ENCODE assay signal across 14 cellular contexts in the genomic region with DNA sequence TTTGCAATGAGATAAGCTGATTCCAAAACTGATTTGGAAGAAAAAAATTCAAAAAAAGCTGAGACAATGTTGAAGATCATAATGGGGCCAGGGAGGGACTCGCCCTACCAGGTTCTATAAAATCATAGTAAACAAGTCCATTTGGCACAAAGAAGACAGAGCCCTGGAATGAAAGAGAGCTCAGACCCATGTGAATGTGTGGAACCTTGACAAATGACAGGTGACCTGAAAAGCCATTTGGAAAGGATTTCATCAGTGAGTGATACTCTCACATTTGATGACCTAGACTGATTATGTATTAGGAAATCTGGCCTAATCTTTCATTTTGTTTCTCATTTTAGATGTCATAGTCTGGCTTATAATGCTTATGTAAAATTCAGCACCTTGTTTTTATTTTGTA. TPM values are rescaled to one million over a fixed set of nuclear protein-coding genes. Genes with fewer than 3 reads are reported as not detected.
A peak's percentile ranks its signal among the peaks of the same experiment; 100 is the strongest.
DNase-seq lines count a peak whose midpoint lies in the region; ATAC-seq and TF ChIP-seq lines count a peak whose summit lies in the region.
"Had no signal": no experiment of that assay in that cellular context is flagged by ENCODE, and none has a peak within 500 bp of the region (broad histone marks: within the 10 kb centered on the region; RNA-seq: fewer than 3 reads in every experiment).

No MANE protein-coding gene starts in this region.

- H3K36me3 Mint-ChIP-seq in activated CD4-positive, alpha-beta memory T cell treated with anti-CD3 and anti-CD28 coated beads for 36 hours: peaks cover 71% of the 10 kb centered on the region
- peaks cover 89% of the 10 kb centered on the region for H3K36me3 Mint-ChIP-seq in activated CD4-positive, alpha-beta memory T cell treated with anti-CD3 and anti-CD28 coated beads, Interleukin-2, amount 10 ng/mL, durations not matched to agents 7 days and 5 days (ENCODE audit: low read depth)
- H3K36me3 Mint-ChIP-seq in natural killer cell: peaks cover 54% of the 10 kb centered on the region
- H3K36me3 Mint-ChIP-seq in natural killer cell treated with Interleukin-12 subunit alpha and Interleukin-12 subunit beta and Interleukin-15 and Interleukin-18, amount 100 ng/mL, for 72 hours: peaks cover 51% of the 10 kb centered on the region

- peaks cover 0 to 45% (median 10%) of the 10 kb centered on the region in 4 donors for H3K4me1 ChIP-seq in right lobe of liver
- H3K4me1 ChIP-seq in testis: peaks cover 4% of the 10 kb centered on the region
- H3K4me1 ChIP-seq: BLaER1, Caco-2, HAP-1 had no signal

- H3K4me3 Mint-ChIP-seq in activated CD4-positive, alpha-beta memory T cell treated with anti-CD3 and anti-CD28 coated beads for 36 hours: no peak overlapping the region
- H3K4me3 Mint-ChIP-seq in activated CD4-positive, alpha-beta memory T cell treated with anti-CD3 and anti-CD28 coated beads, Interleukin-2, amount 10 ng/mL, durations not matched to agents 7 days and 5 days: no peak overlapping the region
- H3K4me3 Mint-ChIP-seq in natural killer cell: no peak overlapping the region
- H3K4me3 Mint-ChIP-seq in natural killer cell treated with Interleukin-12 subunit alpha and Interleukin-12 subunit beta and Interleukin-15 and Interleukin-18, amount 100 ng/mL, for 72 hours: no peak overlapping the region
- H3K4me3 Mint-ChIP-seq: CD8-positive, alpha-beta memory T cell had no signal

- H3K9me3 ChIP-seq in right lobe of liver: no peaks in the 10 kb centered on the region
- H3K9me3 ChIP-seq in testis: no peaks in the 10 kb centered on the region
- H3K9me3 ChIP-seq: BLaER1, Caco-2, HAP-1 had no signal

- no peaks in the 10 kb centered on the region for H3K9me3 Mint-ChIP-seq in activated CD4-positive, alpha-beta memory T cell treated with anti-CD3 and anti-CD28 coated beads for 36 hours
- H3K9me3 Mint-ChIP-seq in activated CD4-positive, alpha-beta memory T cell treated with anti-CD3 and anti-CD28 coated beads, Interleukin-2, amount 10 ng/mL, durations not matched to agents 7 days and 5 days: no peaks in the 10 kb centered on the region
- no peaks in the 10 kb centered on the region for H3K9me3 Mint-ChIP-seq in natural killer cell
- no peaks in the 10 kb centered on the region for H3K9me3 Mint-ChIP-seq in natural killer cell treated with Interleukin-12 subunit alpha and Interleukin-12 subunit beta and Interleukin-15 and Interleukin-18, amount 100 ng/mL, for 72 hours
- H3K9me3 Mint-ChIP-seq: CD8-positive, alpha-beta memory T cell had no signal

- no peak overlapping the region for H3K4me3 ChIP-seq in right lobe of liver
- no peak overlapping the region for H3K4me3 ChIP-seq in testis
- H3K4me3 ChIP-seq: BLaER1, HAP-1 had no signal

- no peak for TF ChIP-seq CTCF in natural killer cell (IDR thresholded peaks at IDR 0.05)
- no peak for TF ChIP-seq CTCF in right lobe of liver (IDR thresholded peaks at IDR 0.05)
- TF ChIP-seq CTCF in testis (IDR thresholded peaks at IDR 0.05): no peak

- TF ChIP-seq POLR2A in right lobe of liver (IDR thresholded peaks at IDR 0.05) (no peak), testis (IDR thresholded peaks at IDR 0.05) (no peak)

- H3K36me3 ChIP-seq in right lobe of liver: peaks cover 16 to 95% (median 73%) of the 10 kb centered on the region in 4 donors
- H3K36me3 ChIP-seq in testis (ENCODE audit: low read depth, missing control alignments): peaks cover 5% of the 10 kb centered on the region

- POLR2A ChIA-PET in activated CD4-positive, alpha-beta memory T cell treated with anti-CD3 and anti-CD28 coated beads for 36 hours (lab: Charles Lee): no interaction called here
- POLR2A ChIA-PET in activated CD4-positive, alpha-beta memory T cell treated with anti-CD3 and anti-CD28 coated beads, Interleukin-2, amount 10 ng/mL, durations not matched to agents 7 days and 5 days (lab: Charles Lee): interaction anchor here (1.2 kb wide), 1 partner anchor 9 kb away, joined by 4 read pairs; no protein-coding TSS in a partner anchor

- DNase-seq in activated CD4-positive, alpha-beta memory T cell treated with anti-CD3 and anti-CD28 coated beads for 36 hours: no peak
- DNase-seq in activated CD4-positive, alpha-beta memory T cell treated with anti-CD3 and anti-CD28 coated beads, Interleukin-2, amount 10 ng/mL, durations not matched to agents 7 days and 5 days: no peak
- DNase-seq in natural killer cell (no peak), right lobe of liver (no peak), GDM1 (lab: John Stamatoyannopoulos, UW) (no peak), testis (no peak)
- DNase-seq in natural killer cell treated with Interleukin-12 subunit alpha and Interleukin-12 subunit beta and Interleukin-15 and Interleukin-18, amount 100 ng/mL, for 72 hours (ENCODE audit: low spot score): no peak
- DNase-seq: Caco-2; CD8-positive, alpha-beta memory T cell; DND-41; GF-D8 had no signal

- CTCF ChIA-PET in activated CD4-positive, alpha-beta memory T cell treated with anti-CD3 and anti-CD28 coated beads for 36 hours (lab: Charles Lee): interaction anchor here (0.6 to 1.0 kb wide), 2 partner anchors 9 to 557 kb away, joined by 3 to 4 read pairs; no protein-coding TSS in a partner anchor
- CTCF ChIA-PET in activated CD4-positive, alpha-beta memory T cell treated with anti-CD3 and anti-CD28 coated beads, Interleukin-2, amount 10 ng/mL, durations not matched to agents 7 days and 5 days (lab: Charles Lee): interaction anchor here (1.2 kb wide), 1 partner anchor 239 kb away, joined by 3 read pairs; the partner anchor contains the start of gene ENDOG

- WGBS in right lobe of liver (ENCODE audit: insufficient coverage, low coverage, low lambda C conversion rate, missing lambda C conversion rate): 50% methylated on average over 1 of the region's 1 CpG
- 95 to 96% methylated on average over 1 of the region's 1 CpG for WGBS in testis, 2 donors

- peak overlapping the region; percentile 8 for H3K27ac Mint-ChIP-seq in activated CD4-positive, alpha-beta memory T cell treated with anti-CD3 and anti-CD28 coated beads for 36 hours
- H3K27ac Mint-ChIP-seq in activated CD4-positive, alpha-beta memory T cell treated with anti-CD3 and anti-CD28 coated beads, Interleukin-2, amount 10 ng/mL, durations not matched to agents 7 days and 5 days: no peak overlapping the region
- peak overlapping the region; percentile 57 to 60 for H3K27ac Mint-ChIP-seq in natural killer cell
- no peak overlapping the region for H3K27ac Mint-ChIP-seq in natural killer cell treated with Interleukin-12 subunit alpha and Interleukin-12 subunit beta and Interleukin-15 and Interleukin-18, amount 100 ng/mL, for 72 hours

- no peaks in the 10 kb centered on the region for H3K27me3 Mint-ChIP-seq in activated CD4-positive, alpha-beta memory T cell treated with anti-CD3 and anti-CD28 coated beads for 36 hours
- H3K27me3 Mint-ChIP-seq in activated CD4-positive, alpha-beta memory T cell treated with anti-CD3 and anti-CD28 coated beads, Interleukin-2, amount 10 ng/mL, durations not matched to agents 7 days and 5 days: no peaks in the 10 kb centered on the region
- no peaks in the 10 kb centered on the region for H3K27me3 Mint-ChIP-seq in natural killer cell (ENCODE audit: low read depth in 2 of 2)
- no peaks in the 10 kb centered on the region for H3K27me3 Mint-ChIP-seq in natural killer cell treated with Interleukin-12 subunit alpha and Interleukin-12 subunit beta and Interleukin-15 and Interleukin-18, amount 100 ng/mL, for 72 hours

- ATAC-seq in natural killer cell (no peak), right lobe of liver (peak in 3 of 4 donors; percentile 10 to 61 (median 51))
- ATAC-seq in natural killer cell treated with Interleukin-12 subunit alpha and Interleukin-12 subunit beta and Interleukin-15 and Interleukin-18, amount 100 ng/mL, for 72 hours: no peak

- intact Hi-C loops in activated CD4-positive, alpha-beta memory T cell treated with anti-CD3 and anti-CD28 coated beads for 36 hours (cut with micrococcal nuclease): no loop called here
- intact Hi-C loops in natural killer cell (cut with micrococcal nuclease) (no loop called here), right lobe of liver (cut with DNase I) (no loop called here), testis (cut with DNase I; ENCODE audit: low total_unique reads) (no loop called here)

- H3K27me3 ChIP-seq in right lobe of liver (no peaks in the 10 kb centered on the region), testis (no peaks in the 10 kb centered on the region)
- H3K27me3 ChIP-seq: BLaER1 had no signal

- peaks cover 3% of the 10 kb centered on the region for H3K4me1 Mint-ChIP-seq in activated CD4-positive, alpha-beta memory T cell treated with anti-CD3 and anti-CD28 coated beads for 36 hours (ENCODE audit: low read depth)
- H3K4me1 Mint-ChIP-seq in activated CD4-positive, alpha-beta memory T cell treated with anti-CD3 and anti-CD28 coated beads, Interleukin-2, amount 10 ng/mL, durations not matched to agents 7 days and 5 days: peaks cover 2% of the 10 kb centered on the region
- no peaks in the 10 kb centered on the region for H3K4me1 Mint-ChIP-seq in natural killer cell
- no peaks in the 10 kb centered on the region for H3K4me1 Mint-ChIP-seq in natural killer cell treated with Interleukin-12 subunit alpha and Interleukin-12 subunit beta and Interleukin-15 and Interleukin-18, amount 100 ng/mL, for 72 hours (ENCODE audit: low read depth in 2 of 2)

- H3K27ac ChIP-seq in right lobe of liver (peak overlapping the region in 2 of 3 donors; percentile 35 to 65), testis (no peak overlapping the region)
- H3K27ac ChIP-seq: 22Rv1, BLaER1 had no signal

RNA-seq across cellular contexts. Expression of gene SPTAN1, which starts 26.8 kb away (rescaled TPM):
- total RNA-seq in activated CD4-positive, alpha-beta memory T cell treated with anti-CD3 and anti-CD28 coated beads for 36 hours: 100 to 1,000 TPM; 228 TPM
- 100 to 1,000 TPM; 313 to 321 TPM for total RNA-seq in activated CD4-positive, alpha-beta memory T cell treated with anti-CD3 and anti-CD28 coated beads, Interleukin-2, amount 10 ng/mL, durations not matched to agents 7 days and 5 days
- total RNA-seq in natural killer cell: 100 to 1,000 TPM; 301 to 420 (median 400) TPM
- 100 to 1,000 TPM; 243 to 260 TPM for total RNA-seq in natural killer cell treated with Interleukin-12 subunit alpha and Interleukin-12 subunit beta and Interleukin-15 and Interleukin-18, amount 100 ng/mL, for 72 hours
- 100 to 1,000 TPM in 2 of 6 experiments, 10 to 100 TPM in 4; 74.6 to 141 (median 98.6) TPM for total RNA-seq in right lobe of liver
- 100 to 1,000 TPM; 653 to 665 TPM for total RNA-seq in testis
- polyA plus RNA-seq in testis (ENCODE audit: insufficient read depth, low read depth, low replicate concordance): 299 TPM

Comparison
In these comparisons a context has a peak if more than half of its experiments do, and no peak if none do; other contexts are left out.
1. H3K27ac Mint-ChIP-seq: peak in activated CD4-positive, alpha-beta memory T cell treated with anti-CD3 and anti-CD28 coated beads for 36 hours (single experiment) and natural killer cell (2 of 2); none in activated CD4-positive, alpha-beta memory T cell treated with anti-CD3 and anti-CD28 coated beads, Interleukin-2, amount 10 ng/mL, durations not matched to agents 7 days and 5 days (single experiment) and natural killer cell treated with Interleukin-12 subunit alpha and Interleukin-12 subunit beta and Interleukin-15 and Interleukin-18, amount 100 ng/mL, for 72 hours (0 of 2).
2. ATAC-seq: peak in right lobe of liver (3 of 4); none in natural killer cell (0 of 3) and natural killer cell treated with Interleukin-12 subunit alpha and Interleukin-12 subunit beta and Interleukin-15 and Interleukin-18, amount 100 ng/mL, for 72 hours (0 of 2).
3. H3K27ac ChIP-seq: peak in right lobe of liver (2 of 3); none in testis (0 of 2).